9 cellular contexts compared by ENCODE assay signal in the genomic region with DNA sequence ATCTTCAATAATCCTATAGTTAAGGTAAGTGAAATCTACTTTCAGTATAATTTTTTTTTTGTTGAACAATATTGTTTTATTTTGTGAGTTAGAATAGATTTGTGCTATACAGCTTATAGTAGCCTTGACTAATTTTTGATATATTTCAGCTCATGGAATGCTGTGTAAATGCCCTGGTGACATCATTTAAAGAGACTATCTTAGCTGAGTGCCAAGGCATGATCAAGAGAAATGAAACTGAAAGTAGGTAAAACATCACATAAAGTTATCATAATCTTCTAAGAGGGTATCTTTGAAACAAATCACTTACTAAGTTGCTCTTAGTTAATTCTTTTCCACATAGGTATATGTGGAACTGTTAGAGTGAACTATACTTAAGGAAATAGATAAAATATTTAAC. TPM values are rescaled to one million over a fixed set of nuclear protein-coding genes. Genes with fewer than 3 reads are reported as not detected.
DNase-seq lines count a peak whose midpoint lies in the region; ATAC-seq, FAIRE-seq and TF ChIP-seq lines count a peak whose summit lies in the region.
"Had no signal": no experiment of that assay in that cellular context is flagged by ENCODE, and none has a peak within 500 bp of the region (broad histone marks: within the 10 kb centered on the region; RNA-seq: fewer than 3 reads in every experiment).

No MANE protein-coding gene starts in this region.

- TF ChIP-seq POLR2A in GM12878 (IDR thresholded peaks at IDR 0.05; ENCODE audit: low read depth, low read length) = no peak

- H3K27ac Mint-ChIP-seq in activated CD4-positive, alpha-beta T cell treated with anti-CD3 and anti-CD28 coated beads, Interleukin-2, amount 10 ng/mL, durations not matched to agents 7 days and 5 days = peak overlapping the region; percentile 87
- no peak overlapping the region for H3K27ac Mint-ChIP-seq in activated T-helper 2 cell treated with anti-CD3 and anti-CD28 coated beads, Interferon-gamma antibody, Interleukin-2, Interleukin-4, amounts not matched to agents 10 μg/mL and 5 μg/mL and 100 μg/mL, durations not matched to agents 14 hours and 24 hours and 36 hours

- no peaks in the 10 kb centered on the region for H3K79me2 ChIP-seq in GM12878 (ENCODE audit: control insufficient read depth, insufficient read depth, low read length)

- H3K9ac ChIP-seq in GM12878 (ENCODE audit: control insufficient read depth, insufficient read depth, low read length) = no peak overlapping the region

- no peaks in the 10 kb centered on the region for H3K9me3 Mint-ChIP-seq in activated CD4-positive, alpha-beta T cell treated with anti-CD3 and anti-CD28 coated beads, Interleukin-2, amount 10 ng/mL, durations not matched to agents 7 days and 5 days
- H3K9me3 Mint-ChIP-seq in activated T-helper 2 cell treated with anti-CD3 and anti-CD28 coated beads, Interferon-gamma antibody, Interleukin-2, Interleukin-4, amounts not matched to agents 10 μg/mL and 5 μg/mL and 100 μg/mL, durations not matched to agents 14 hours and 24 hours and 36 hours = no peaks in the 10 kb centered on the region

- in situ Hi-C loops in GM12878 (cut with MboI) = no loop called here

- POLR2A ChIA-PET in activated CD4-positive, alpha-beta T cell treated with anti-CD3 and anti-CD28 coated beads, Interleukin-2, amount 10 ng/mL, durations not matched to agents 7 days and 5 days (lab: Charles Lee) = no interaction called here
- POLR2A ChIA-PET in GM12878 (lab: Charles Lee) = no interaction called here

- H3K27me3 ChIP-seq in GM12878 (replicated peaks in 1 of 2; ENCODE audit: control insufficient read depth in 2 of 2, insufficient read depth in 2 of 2, low read length in 1 of 2) = no peaks in the 10 kb centered on the region
- no peaks in the 10 kb centered on the region for H3K27me3 ChIP-seq in pancreas

- BruUV-seq in GM12878 (replicated peaks; lab: Mats Ljungman, UMichigan) = no TSS peak

- H3K4me3 ChIP-seq in GM12878 (no peak overlapping the region), pancreas (no peak overlapping the region)

- H3K27ac ChIP-seq in GM12878 (ENCODE audit: control insufficient read depth, insufficient read depth) (no peak overlapping the region; the same call in 1 of the 2 replicates), pancreas (no peak overlapping the region)

- peak; percentile 52 for ATAC-seq in HG03159 (IDR thresholded peaks at IDR 0.05; ENCODE audit: unreplicated experiment)
- ATAC-seq in GM12878 = peak; percentile 88
- peak in 2 of 4 donors; percentile 55 to 63 for ATAC-seq in pancreas

- H2AFZ ChIP-seq in GM12878 (ENCODE audit: control insufficient read depth, low read depth, low read length) = no peak overlapping the region; the same call in 1 of the 2 replicates

- TF ChIP-seq CTCF in GM12878 (IDR thresholded peaks at IDR 0.05 in 2 of 3, conservative IDR thresholded peaks at IDR 0.05 in 1 of 3; ENCODE audit: control insufficient read depth in 2 of 3, extremely low read depth in 1 of 3, insufficient read depth in 1 of 3, low read depth in 3 of 3, low read length in 3 of 3) (no peak), pancreas (IDR thresholded peaks at IDR 0.05) (no peak)

- CTCF ChIA-PET in activated CD4-positive, alpha-beta T cell treated with anti-CD3 and anti-CD28 coated beads, Interleukin-2, amount 10 ng/mL, durations not matched to agents 7 days and 5 days (lab: Charles Lee) = interaction anchor here (1.1 kb wide), 1 partner anchor 20 kb away, joined by 3 read pairs; no protein-coding TSS in a partner anchor
- CTCF ChIA-PET in GM12878 (lab: Yijun Ruan, JAX) = interaction anchor here (1.3 to 1.9 kb wide), 2 partner anchors 60 to 70 kb away, joined by 4 to 9 read pairs; a partner anchor contains a TSS

- no peaks in the 10 kb centered on the region for H3K27me3 Mint-ChIP-seq in activated CD4-positive, alpha-beta T cell treated with anti-CD3 and anti-CD28 coated beads, Interleukin-2, amount 10 ng/mL, durations not matched to agents 7 days and 5 days
- H3K27me3 Mint-ChIP-seq in activated T-helper 2 cell treated with anti-CD3 and anti-CD28 coated beads, Interferon-gamma antibody, Interleukin-2, Interleukin-4, amounts not matched to agents 10 μg/mL and 5 μg/mL and 100 μg/mL, durations not matched to agents 14 hours and 24 hours and 36 hours (ENCODE audit: low read depth) = no peaks in the 10 kb centered on the region

- no peak overlapping the region for H3K4me2 ChIP-seq in GM12878 (ENCODE audit: control insufficient read depth, insufficient read depth)

- intact Hi-C loops in GM12878 (cut with micrococcal nuclease; ENCODE audit: unreplicated experiment) (no loop called here), pancreas (cut with DNase I) (no loop called here)
- intact Hi-C loops in activated T-helper 2 cell treated with anti-CD3 and anti-CD28 coated beads, Interferon-gamma antibody, Interleukin-2, Interleukin-4, amounts not matched to agents 10 μg/mL and 5 μg/mL and 100 μg/mL, durations not matched to agents 14 hours and 24 hours and 36 hours (cut with micrococcal nuclease) = no loop called here

- TF ChIP-seq RAD21 in GM12878 (IDR thresholded peaks at IDR 0.05; ENCODE audit: insufficient read depth, low read depth, low read length) = no peak

- RAD21 ChIA-PET in GM12878 (lab: Charles Lee; ENCODE audit: unreplicated experiment) = interaction anchor here (2.5 kb wide), 1 partner anchor 61 kb away, joined by 13 read pairs; a partner anchor contains a TSS

- H3K4me3 Mint-ChIP-seq in activated CD4-positive, alpha-beta T cell treated with anti-CD3 and anti-CD28 coated beads, Interleukin-2, amount 10 ng/mL, durations not matched to agents 7 days and 5 days = peak overlapping the region; percentile 50
- no peak overlapping the region for H3K4me3 Mint-ChIP-seq in activated T-helper 2 cell treated with anti-CD3 and anti-CD28 coated beads, Interferon-gamma antibody, Interleukin-2, Interleukin-4, amounts not matched to agents 10 μg/mL and 5 μg/mL and 100 μg/mL, durations not matched to agents 14 hours and 24 hours and 36 hours (ENCODE audit: low read depth)

- no peak for FAIRE-seq in GM12878 (lab: Jason Lieb, UNC)
- FAIRE-seq in pancreas (lab: Jason Lieb, UNC) = peak; percentile 64

- SMC1A ChIA-PET in GM12878 (lab: Charles Lee; ENCODE audit: uncharacterized antibody, unreplicated experiment) = interaction anchor here (0.7 to 2.2 kb wide), 6 partner anchors 14 to 575 kb away, joined by 3 to 4 read pairs (median 4); a partner anchor contains a TSS

- peaks cover 2 to 4% of the 10 kb centered on the region in 2 experiments; a peak in 3 of 4 replicates for H3K36me3 ChIP-seq in GM12878 (ENCODE audit: control insufficient read depth in 2 of 2, insufficient read depth in 2 of 2, low read length in 1 of 2)
- peaks cover 0 to 7% (median 0%) of the 10 kb centered on the region in 3 donors for H3K36me3 ChIP-seq in pancreas

- H3K9me3 ChIP-seq in GM12878 (replicated peaks; ENCODE audit: control insufficient read depth, insufficient read depth, low read length) (no peaks in the 10 kb centered on the region), pancreas (no peaks in the 10 kb centered on the region)

- TF ChIP-seq EP300 in GM12878 (IDR thresholded peaks at IDR 0.05; ENCODE audit: borderline replicate concordance in 1 of 2, control insufficient read depth in 1 of 2, low read depth in 2 of 2, low read length in 2 of 2) = no peak

- peaks cover 36% of the 10 kb centered on the region for H3K36me3 Mint-ChIP-seq in activated CD4-positive, alpha-beta T cell treated with anti-CD3 and anti-CD28 coated beads, Interleukin-2, amount 10 ng/mL, durations not matched to agents 7 days and 5 days (ENCODE audit: low read depth)
- peaks cover 27% of the 10 kb centered on the region for H3K36me3 Mint-ChIP-seq in activated T-helper 2 cell treated with anti-CD3 and anti-CD28 coated beads, Interferon-gamma antibody, Interleukin-2, Interleukin-4, amounts not matched to agents 10 μg/mL and 5 μg/mL and 100 μg/mL, durations not matched to agents 14 hours and 24 hours and 36 hours (ENCODE audit: low read depth)

- H4K20me1 ChIP-seq in GM12878 (ENCODE audit: control insufficient read depth, insufficient read depth) = no peaks in the 10 kb centered on the region

- DNase-seq in activated CD4-positive, alpha-beta T cell treated with anti-CD3 and anti-CD28 coated beads, Interleukin-2, amount 10 ng/mL, durations not matched to agents 7 days and 5 days = no peak
- DNase-seq in activated CD4-positive, alpha-beta T cell treated with anti-CD3 and anti-CD28 coated beads, Interleukin-2, amount 50 U/mL, for 1 hour = no peak
- DNase-seq in GM12878 (ENCODE audit: low read depth, low spot score) (peak; percentile 4), pancreas (no peak), SW480 (ENCODE audit: low spot score) (no peak), amygdala (lab: John Stamatoyannopoulos, UW) (no peak)
- DNase-seq in activated T-helper 2 cell treated with anti-CD3 and anti-CD28 coated beads, Interferon-gamma antibody, Interleukin-2, Interleukin-4, amounts not matched to agents 10 μg/mL and 5 μg/mL and 100 μg/mL, durations not matched to agents 14 hours and 24 hours and 36 hours (ENCODE audit: low spot score) = no peak
- DNase-seq: C1 segment of cervical spinal cord had no signal

- peaks cover 22% of the 10 kb centered on the region for H3K4me1 Mint-ChIP-seq in activated CD4-positive, alpha-beta T cell treated with anti-CD3 and anti-CD28 coated beads, Interleukin-2, amount 10 ng/mL, durations not matched to agents 7 days and 5 days
- H3K4me1 Mint-ChIP-seq in activated T-helper 2 cell treated with anti-CD3 and anti-CD28 coated beads, Interferon-gamma antibody, Interleukin-2, Interleukin-4, amounts not matched to agents 10 μg/mL and 5 μg/mL and 100 μg/mL, durations not matched to agents 14 hours and 24 hours and 36 hours (ENCODE audit: low read depth) = peaks cover 14% of the 10 kb centered on the region

- H3K4me1 ChIP-seq in GM12878 (ENCODE audit: control insufficient read depth, insufficient read depth, low read length) (no peaks in the 10 kb centered on the region), pancreas (no peaks in the 10 kb centered on the region)

RNA-seq across cellular contexts. Expression of a gene that starts 51.4 kb away (rescaled TPM):
- total RNA-seq in activated CD4-positive, alpha-beta T cell treated with anti-CD3 and anti-CD28 coated beads, Interleukin-2, amount 10 ng/mL, durations not matched to agents 7 days and 5 days = 10 to 100 TPM; 42.3 to 46.5 TPM
- 41.0 and 49.3 TPM in 2 replicates for total RNA-seq in GM12878 (2013; cell fraction: nucleolus; rRNA removed)
- total RNA-seq in GM12878 (2014; rRNA removed) = 75.9 and 80.8 TPM in 2 replicates
- 88.9 and 91.5 TPM in 2 replicates for total RNA-seq in GM12878 (2014; rRNA removed; fragmentation: Illumina TruSeq; extraction: Trizol)
- total RNA-seq in GM12878 (2021) = 57.1 and 62.2 TPM in 2 replicates
- polyA plus RNA-seq in GM12878 (2011; ENCODE audit: low read depth) = 39.0 TPM
- 139 and 177 TPM in 2 replicates for polyA plus RNA-seq in GM12878 (2011; rRNA removed)
- polyA plus RNA-seq in GM12878 (2011; cell fraction: cytosol; rRNA removed) = 46.3 and 51.9 TPM in 2 replicates
- polyA plus RNA-seq in GM12878 (2011; cell fraction: nucleus; rRNA removed) = 33.2 and 35.9 TPM in 2 replicates
- polyA plus RNA-seq in GM12878 (2012) = 43.1 and 51.9 TPM in 2 replicates
- 88.4 and 106 TPM in 2 replicates for polyA plus RNA-seq in GM12878 (2014; fragmentation: Illumina TruSeq; extraction: Trizol)
- polyA plus RNA-seq in GM12878 (2014; fragmentation: Nextera tagmentation; extraction: Ambion mirVana) = 10 to 100 TPM; 58.2 to 93.5 TPM
- polyA plus RNA-seq in GM12878 (2014; rRNA removed) = 96.1 and 97.9 TPM in 2 replicates
- polyA plus RNA-seq in GM12878 (2016; fragmentation: Nextera tagmentation; extraction: Ambion mirVana) = 100 to 1,000 TPM; 127 to 130 TPM
- polyA minus RNA-seq in GM12878 (2011; rRNA and poly(A)+ RNA removed) = 50.1 and 63.1 TPM in 2 replicates
- polyA minus RNA-seq in GM12878 (2011; cell fraction: cytosol; rRNA and poly(A)+ RNA removed) = 13.9 and 19.0 TPM in 2 replicates
- polyA minus RNA-seq in GM12878 (2011; cell fraction: nucleus; rRNA and poly(A)+ RNA removed) = 5.8 and 15.5 TPM in 2 replicates
- total RNA-seq in pancreas = 10 to 100 TPM; 42.3 to 64.4 (median 53.4) TPM
- polyA plus RNA-seq in pancreas = 10 to 100 TPM; 41.4 to 59.0 TPM
- total RNA-seq in activated T-helper 2 cell treated with anti-CD3 and anti-CD28 coated beads, Interferon-gamma antibody, Interleukin-2, Interleukin-4, amounts not matched to agents 10 μg/mL and 5 μg/mL and 100 μg/mL, durations not matched to agents 14 hours and 24 hours and 36 hours = 66.8 and 76.6 TPM in 2 replicates
